ENCODE assay signal across 17 cellular contexts in genomic region chr1:151514366-151514765, GRCh38. TPM values are rescaled to one million over a fixed set of nuclear protein-coding genes. Genes with fewer than 3 reads are reported as not detected.
A peak's percentile ranks its signal among the peaks of the same experiment; 100 is the strongest.
DNase-seq lines count a peak whose midpoint lies in the region; ATAC-seq and TF ChIP-seq lines count a peak whose summit lies in the region.
"Had no signal": no experiment of that assay in that cellular context is flagged by ENCODE, and none has a peak within 500 bp of the region (broad histone marks: within the 10 kb centered on the region; RNA-seq: fewer than 3 reads in every experiment).

No MANE protein-coding gene starts in this region.

- TF ChIP-seq POLR2A in thyroid gland (IDR thresholded peaks at IDR 0.05) (no peak), tibial nerve (IDR thresholded peaks at IDR 0.05) (no peak)

- TF ChIP-seq CTCF in colonic mucosa (IDR thresholded peaks at IDR 0.05) (no peak), liver (IDR thresholded peaks at IDR 0.05; ENCODE audit: low read depth, low read length, missing input control) (no peak), thyroid gland (IDR thresholded peaks at IDR 0.05) (no peak), tibial nerve (IDR thresholded peaks at IDR 0.05) (no peak)

- H3K9me3 ChIP-seq in HUES64 (ENCODE audit: insufficient read depth, low read depth, low read length) (no peaks in the 10 kb centered on the region), colonic mucosa (no peaks in the 10 kb centered on the region), liver (ENCODE audit: control insufficient read depth in 4 of 4, low read length in 3 of 4) (no peaks in the 10 kb centered on the region), thyroid gland (no peaks in the 10 kb centered on the region), tibial nerve (no peaks in the 10 kb centered on the region)
- H3K9me3 ChIP-seq: neutrophil had no signal

- H3K4me3 ChIP-seq in HUES64 (ENCODE audit: low read length) (no peak overlapping the region), colonic mucosa (no peak overlapping the region), liver (ENCODE audit: low read depth in 1 of 3, low read length in 3 of 3) (peak overlapping the region in 1 of 3 donors; percentile 27), thyroid gland (replicated peaks in 1 of 3) (no peak overlapping the region), tibial nerve (no peak overlapping the region)

- TF ChIP-seq RAD21 in liver (IDR thresholded peaks at IDR 0.05): no peak

- H3K4me1 ChIP-seq in HUES64 (ENCODE audit: insufficient read depth, low read length) (peaks cover 41% of the 10 kb centered on the region), colonic mucosa (peaks cover 3% of the 10 kb centered on the region), liver (ENCODE audit: control insufficient read depth in 4 of 4, insufficient read depth in 4 of 4, low read length in 3 of 4) (peaks cover 4 to 70% (median 34%) of the 10 kb centered on the region in 4 donors), thyroid gland (peaks cover 38 to 41% of the 10 kb centered on the region in 2 donors), tibial nerve (peaks cover 0 to 19% (median 15%) of the 10 kb centered on the region in 4 donors)

- H3K9ac ChIP-seq in HUES64 (ENCODE audit: low read depth, low read length) (no peak overlapping the region), colonic mucosa (ENCODE audit: low read depth in 2 of 2, low read length in 2 of 2) (peak overlapping the region; percentile 39 to 85), liver (ENCODE audit: low read depth in 1 of 2, low read length in 2 of 2) (peak overlapping the region in 1 of 2 donors; percentile 5)

- intact Hi-C loops in colonic mucosa (cut with DNase I) (no loop called here), thyroid gland (cut with DNase I) (no loop called here)

- 89% methylated on average over 4 of the region's 4 CpGs for WGBS in HUES64
- WGBS in liver: 33% methylated on average over 4 of the region's 4 CpGs
- 80 to 84% methylated on average over 4 of the region's 4 CpGs for WGBS in thyroid gland, 2 donors
- 81 to 96% methylated on average over 4 of the region's 4 CpGs for WGBS in tibial nerve, 2 donors

- no peak for DNase-seq in colonic mucosa
- DNase-seq in thyroid gland: no peak
- no peak for DNase-seq in ureter (ENCODE audit: low spot score)
- DNase-seq in tibial nerve (ENCODE audit: low spot score in 2 of 2): no peak
- DNase-seq: activated CD8-positive, alpha-beta memory T cell treated with anti-CD3 and anti-CD28 coated beads for 24 hours; aorta; C1 segment of cervical spinal cord; H7; Karpas-422; NCI-H1436 treated with DMSO at 0.1 percent for 48 hours; stimulated activated naive CD8-positive, alpha-beta T cell treated with anti-CD3 and anti-CD28 coated beads, Interleukin-15, Interleukin-2, amounts not matched to agents 100 U/mL and 50 U/mL, for 24 hours; WERI-Rb-1 had no signal

- ATAC-seq in HG03457 (IDR thresholded peaks at IDR 0.05; ENCODE audit: unreplicated experiment) (no peak), esophagus mucosa (no peak)
- ATAC-seq: stimulated activated naive CD8-positive, alpha-beta T cell treated with anti-CD3 and anti-CD28 coated beads, Interleukin-15, Interleukin-2, amounts not matched to agents 100 U/mL and 50 U/mL, for 24 hours had no signal

- H3K36me3 ChIP-seq in HUES64 (ENCODE audit: insufficient read depth, low read length): peaks cover 14% of the 10 kb centered on the region
- H3K36me3 ChIP-seq in colonic mucosa: no peaks in the 10 kb centered on the region
- H3K36me3 ChIP-seq in liver (ENCODE audit: control insufficient read depth in 4 of 4, insufficient read depth in 3 of 4, low read depth in 1 of 4, low read length in 3 of 4): peaks cover under 1 to 7% (median 5%) of the 10 kb centered on the region in 4 donors
- H3K36me3 ChIP-seq in thyroid gland: no peaks in the 10 kb centered on the region
- peaks cover 0 to 11% (median 0%) of the 10 kb centered on the region in 3 donors for H3K36me3 ChIP-seq in tibial nerve
- H3K36me3 ChIP-seq: neutrophil, WERI-Rb-1 had no signal

- TF ChIP-seq EP300 in tibial nerve (IDR thresholded peaks at IDR 0.05): no peak

- 0 out of 2 replicates have a peak, but pooled peaks cover 2% of the 10 kb centered on the region for H3K27me3 ChIP-seq in HUES64 (ENCODE audit: insufficient read depth, low read length)
- H3K27me3 ChIP-seq in colonic mucosa: no peaks in the 10 kb centered on the region
- no peaks in the 10 kb centered on the region for H3K27me3 ChIP-seq in liver (ENCODE audit: control insufficient read depth in 4 of 4, insufficient read depth in 4 of 4, low read length in 3 of 4)
- H3K27me3 ChIP-seq in thyroid gland: no peaks in the 10 kb centered on the region
- H3K27me3 ChIP-seq in tibial nerve: peaks cover 0 to 5% of the 10 kb centered on the region in 2 donors

- H3K27ac ChIP-seq in HUES64 (ENCODE audit: low read depth, low read length) (peak overlapping the region; percentile 59), colonic mucosa (peak overlapping the region; percentile 76), liver (ENCODE audit: low read depth in 1 of 2, low read length in 2 of 2) (peak overlapping the region; percentile 94 to 96), thyroid gland (peak overlapping the region; percentile 72 to 93 (median 89)), tibial nerve (peak overlapping the region in 1 of 4 donors; percentile 48)
- H3K27ac ChIP-seq: neutrophil, WERI-Rb-1 had no signal

TF ChIP-seq in liver, 16 proteins besides CTCF, POLR2A, EP300 and RAD21:
- TF ChIP-seq EGR1 (IDR thresholded peaks at IDR 0.05; ENCODE audit: low read depth in 2 of 2) (no peak), FOXA2 (IDR thresholded peaks at IDR 0.05) (no peak), HNF4A (conservative IDR thresholded peaks at IDR 0.05) (peak; percentile 67 to 83), ZBTB33 (IDR thresholded peaks at IDR 0.05) (peak; percentile 25), RXRA (IDR thresholded peaks at IDR 0.05) (peak; percentile 33 to 73), TAF1 (conservative IDR thresholded peaks at IDR 0.05) (no peak), JUND (IDR thresholded peaks at IDR 0.05) (no peak), YY1 (IDR thresholded peaks at IDR 0.05) (no peak), SP1 (IDR thresholded peaks at IDR 0.05) (peak; percentile 76), MAX (IDR thresholded peaks at IDR 0.05) (peak; percentile 59), HNF4G (IDR thresholded peaks at IDR 0.05) (peak; percentile 41)

RNA-seq across cellular contexts. Expression of gene CGN, which starts 3.2 kb away (rescaled TPM):
- polyA plus RNA-seq in HUES64 (2013, experiment 1 of 2): 15.1 TPM
- 16.2 TPM for polyA plus RNA-seq in HUES64 (2013, experiment 2 of 2)
- total RNA-seq in colonic mucosa: 100 to 1,000 TPM; 118 to 148 TPM
- total RNA-seq in liver: 10 to 100 TPM; 16.9 to 48.9 TPM
- polyA plus RNA-seq in liver: 10 to 100 TPM; 19.3 to 19.5 TPM
- 10 to 100 TPM in 1 of 4 donors, 1 to 10 TPM in 3; 7.7 to 14.9 (median 8.7) TPM for total RNA-seq in thyroid gland
- 67.4 TPM for total RNA-seq in ureter
- total RNA-seq in tibial nerve: 1 to 10 TPM in 3 of 4 donors, under 1 TPM in 1; 0.63 to 4.9 (median 2.0) TPM
- total RNA-seq in esophagus mucosa: 9.3 TPM

RNA-seq across cellular contexts. Expression of gene TUFT1, which starts 25.7 kb away (rescaled TPM):
- polyA plus RNA-seq in HUES64 (2013, experiment 1 of 2): 5.5 TPM
- polyA plus RNA-seq in HUES64 (2013, experiment 2 of 2): 6.3 TPM
- total RNA-seq in colonic mucosa (10 to 100 TPM; 25.5 to 40.6 TPM), liver (1 to 10 TPM; 3.4 to 4.8 TPM), thyroid gland (1 to 10 TPM; 4.0 to 8.8 (median 5.0) TPM), ureter (29.5 TPM), tibial nerve (1 to 10 TPM; 3.3 to 8.1 (median 5.3) TPM), esophagus mucosa (36.6 TPM)
- 1 to 10 TPM; 1.7 to 2.6 TPM for polyA plus RNA-seq in liver

RNA-seq across cellular contexts. Expression of gene POGZ, which starts 55.1 kb away (rescaled TPM):
- polyA plus RNA-seq in HUES64 (2013, experiment 1 of 2): 37.6 TPM
- polyA plus RNA-seq in HUES64 (2013, experiment 2 of 2): 42.1 TPM
- total RNA-seq in colonic mucosa (10 to 100 TPM; 49.6 to 50.0 TPM), liver (10 to 100 TPM; 26.8 to 30.1 TPM), thyroid gland (100 to 1,000 TPM in 1 of 4 donors, 10 to 100 TPM in 3; 66.0 to 103 (median 88.3) TPM), ureter (175 TPM), tibial nerve (10 to 100 TPM; 67.2 to 81.0 (median 72.7) TPM), esophagus mucosa (37.5 TPM)
- polyA plus RNA-seq in liver: 1 to 10 TPM; 7.7 to 7.8 TPM
